In the genomic region with DNA sequence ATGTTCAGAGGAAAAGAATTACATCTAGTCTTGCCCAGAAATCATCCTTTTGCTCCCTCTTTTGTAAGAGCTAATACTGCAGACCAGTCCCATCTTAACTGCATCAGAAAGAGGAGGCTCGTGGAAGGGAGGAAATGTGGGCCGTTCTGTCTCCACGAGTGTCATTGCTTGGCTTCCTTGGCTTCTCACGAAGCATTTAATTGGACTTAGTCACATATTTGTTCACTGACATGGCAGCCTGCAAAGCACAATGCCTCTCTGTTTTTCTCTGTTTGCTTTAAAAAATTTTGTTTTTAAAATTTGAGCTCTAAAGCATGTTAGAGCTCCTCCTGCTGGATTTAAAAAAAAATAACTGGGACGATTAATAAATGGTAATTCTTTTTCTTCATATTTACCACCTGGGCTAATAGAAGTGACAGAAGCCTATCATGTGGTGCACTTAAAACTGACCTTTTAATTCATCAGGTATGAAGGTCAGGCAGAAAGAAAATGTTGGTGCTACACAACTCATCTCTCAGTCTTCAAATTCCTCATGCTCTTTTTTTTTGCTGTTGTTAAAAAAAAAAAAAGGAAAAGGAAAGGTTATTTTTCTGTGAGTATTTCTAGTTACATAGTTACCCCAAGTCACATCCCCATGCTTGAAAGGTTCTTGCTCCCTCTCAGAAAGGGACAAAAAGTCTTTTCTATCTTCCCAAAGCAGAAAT, we compare ENCODE assay signal across 8 cellular contexts. TPM values are rescaled to one million over a fixed set of nuclear protein-coding genes. Genes with fewer than 3 reads are reported as not detected.
DNase-seq lines count a peak whose midpoint lies in the region; ATAC-seq and TF ChIP-seq lines count a peak whose summit lies in the region.

No MANE protein-coding gene starts in this region.

- H4K20me1 ChIP-seq in BLaER1 treated with 17β-estradiol and CSF1 and Interleukin-3, amounts not matched to agents 10 nM and 100 nM, result no peaks in the 10 kb centered on the region

- no peaks in the 10 kb centered on the region for H3K9me3 ChIP-seq in BLaER1 treated with 17β-estradiol and CSF1 and Interleukin-3, amounts not matched to agents 10 nM and 100 nM (replicated peaks in 1 of 11)

- peak overlapping the region in 3 of 11 experiments; percentile 10 to 37 (median 15); a peak in 3 of 22 replicates for H3K27ac ChIP-seq in BLaER1 treated with 17β-estradiol and CSF1 and Interleukin-3, amounts not matched to agents 10 nM and 100 nM

- peak in 1 of 3 donors; percentile 7 for TF ChIP-seq CTCF in omental fat pad (IDR thresholded peaks at IDR 0.05)

- H3K4me3 ChIP-seq in BLaER1 treated with 17β-estradiol and CSF1 and Interleukin-3, amounts not matched to agents 10 nM and 100 nM, result no peak overlapping the region

- peaks cover 11 to 52% (median 19%) of the 10 kb centered on the region in 10 experiments for H3K4me1 ChIP-seq in BLaER1 treated with 17β-estradiol and CSF1 and Interleukin-3, amounts not matched to agents 10 nM and 100 nM

- H3K27ac Mint-ChIP-seq in activated naive CD4-positive, alpha-beta T cell treated with anti-CD3 and anti-CD28 coated beads, Interleukin-2, amount 50 U/mL, for 24 hours, result peak overlapping the region; percentile 79

- no peaks in the 10 kb centered on the region for H3K27me3 ChIP-seq in BLaER1 treated with 17β-estradiol and CSF1 and Interleukin-3, amounts not matched to agents 10 nM and 100 nM

- no peaks in the 10 kb centered on the region for H3K27me3 Mint-ChIP-seq in activated naive CD4-positive, alpha-beta T cell treated with anti-CD3 and anti-CD28 coated beads, Interleukin-2, amount 50 U/mL, for 24 hours

- peak overlapping the region in 2 of 11 experiments; percentile 29 to 36; a peak in 3 of 22 replicates for H3K9ac ChIP-seq in BLaER1 treated with 17β-estradiol and CSF1 and Interleukin-3, amounts not matched to agents 10 nM and 100 nM

- peak; percentile 5 for DNase-seq in NCI-H345 (lab: John Stamatoyannopoulos, UW)
- DNase-seq in globus pallidus (ENCODE audit: low spot score), result peak; percentile 90
- no peak for DNase-seq in omental fat pad (ENCODE audit: low spot score)
- DNase-seq in NCI-H187 treated with DMSO at 0.1 percent for 48 hours (lab: John Stamatoyannopoulos, UW), result no peak

- H3K4me2 ChIP-seq in BLaER1 treated with 17β-estradiol and CSF1 and Interleukin-3, amounts not matched to agents 10 nM and 100 nM, result peak overlapping the region in 10 of 11 experiments; percentile 7 to 64 (median 21); a peak in 12 of 22 replicates

- no peaks in the 10 kb centered on the region; a peak in 1 of 22 replicates for H3K36me3 ChIP-seq in BLaER1 treated with 17β-estradiol and CSF1 and Interleukin-3, amounts not matched to agents 10 nM and 100 nM

- H3K36me3 Mint-ChIP-seq in activated naive CD4-positive, alpha-beta T cell treated with anti-CD3 and anti-CD28 coated beads, Interleukin-2, amount 50 U/mL, for 24 hours, result peaks cover 6% of the 10 kb centered on the region

- peak overlapping the region; percentile 52 for H3K4me3 Mint-ChIP-seq in activated naive CD4-positive, alpha-beta T cell treated with anti-CD3 and anti-CD28 coated beads, Interleukin-2, amount 50 U/mL, for 24 hours

- peaks cover 81% of the 10 kb centered on the region for H3K4me1 Mint-ChIP-seq in activated naive CD4-positive, alpha-beta T cell treated with anti-CD3 and anti-CD28 coated beads, Interleukin-2, amount 50 U/mL, for 24 hours

- H3K9me3 Mint-ChIP-seq in activated naive CD4-positive, alpha-beta T cell treated with anti-CD3 and anti-CD28 coated beads, Interleukin-2, amount 50 U/mL, for 24 hours, result no peaks in the 10 kb centered on the region

- peak; percentile 38 for ATAC-seq in GM18868 (IDR thresholded peaks at IDR 0.05; ENCODE audit: unreplicated experiment)
- peak; percentile 80 for ATAC-seq in omental fat pad (ENCODE audit: low FRiP score)
- no peak for ATAC-seq in HG03521 (IDR thresholded peaks at IDR 0.05; ENCODE audit: unreplicated experiment)

RNA-seq across cellular contexts. Expression of gene C1orf105, which starts 21.0 kb away (rescaled TPM):
- not detected for total RNA-seq in omental fat pad

RNA-seq across cellular contexts. Expression of gene PIGC, which starts 44.3 kb away (rescaled TPM):
- 10 to 100 TPM; 12.6 to 20.2 (median 19.5) TPM for total RNA-seq in omental fat pad

Comparison
In these comparisons a context has a peak if more than half of its experiments do, and no peak if none do; other contexts are left out.
1. DNase-seq: peak in NCI-H345 (single experiment) and globus pallidus (single experiment); none in omental fat pad (single experiment) and NCI-H187 treated with DMSO at 0.1 percent for 48 hours (single experiment).